Comparison of ENCODE assay signal across 1 cellular context in genomic region chr1:19798486-19799232, GRCh38.
TF ChIP-seq lines count a peak whose summit lies in the region.

No MANE protein-coding gene starts in this region.

TF ChIP-seq in GM12878, 131 proteins besides CTCF, POLR2A, EP300 and RAD21 (continued from another document):
- no peak for TF ChIP-seq ATF2 (IDR thresholded peaks at IDR 0.05; ENCODE audit: low read length)
- TF ChIP-seq DPF2 (IDR thresholded peaks at IDR 0.05) = peak; percentile 11; the same call in 1 of the 2 replicates
